In genomic region chr7:90222811-90223725, GRCh38 we compare ENCODE assay signal across 1 cellular context.
TF ChIP-seq lines count a peak whose summit lies in the region.

No MANE protein-coding gene starts in this region.

TF ChIP-seq in HepG2, 621 proteins besides CTCF, POLR2A, EP300 and RAD21:
- TF ChIP-seq ZNF816 (CRISPR knock-in tag; IDR thresholded peaks at IDR 0.05; ENCODE audit: borderline replicate concordance) (no peak), CEBPB (IDR thresholded peaks at IDR 0.05; ENCODE audit: borderline replicate concordance, low read depth, low read length) (peak; percentile 62; the same call in 1 of the 2 replicates), CC2D1A (CRISPR knock-in tag; IDR thresholded peaks at IDR 0.05) (no peak), SIX4 (CRISPR knock-in tag; IDR thresholded peaks at IDR 0.05) (0 out of 2 replicates have a peak, but pooled peaks have one; percentile 44), ZNF263 (CRISPR knock-in tag; IDR thresholded peaks at IDR 0.05) (no peak), KLF16 (CRISPR knock-in tag; IDR thresholded peaks at IDR 0.05) (no peak), ZNF276 (CRISPR knock-in tag; IDR thresholded peaks at IDR 0.05; ENCODE audit: low read depth) (no peak), FOXO4 (CRISPR knock-in tag; conservative IDR thresholded peaks at IDR 0.05) (no peak), SIN3A (IDR thresholded peaks at IDR 0.05; ENCODE audit: borderline replicate concordance, low read depth, low read length) (no peak), TCF7 (IDR thresholded peaks at IDR 0.05; ENCODE audit: low read depth) (no peak), TFE3 (CRISPR knock-in tag; IDR thresholded peaks at IDR 0.05) (no peak), ZBTB4 (CRISPR knock-in tag; IDR thresholded peaks at IDR 0.05; ENCODE audit: borderline replicate concordance) (no peak), DBP (CRISPR knock-in tag; IDR thresholded peaks at IDR 0.05; ENCODE audit: not compliant biosample characterization) (no peak), ZNF317 (CRISPR knock-in tag; IDR thresholded peaks at IDR 0.05) (no peak), MZF1 (CRISPR knock-in tag; IDR thresholded peaks at IDR 0.05; ENCODE audit: borderline replicate concordance) (no peak), NAIF1 (CRISPR knock-in tag; IDR thresholded peaks at IDR 0.05; ENCODE audit: borderline replicate concordance) (no peak), SIN3B (IDR thresholded peaks at IDR 0.05; ENCODE audit: low read length) (no peak), DRAP1 (CRISPR knock-in tag; IDR thresholded peaks at IDR 0.05) (no peak), NFIC (IDR thresholded peaks at IDR 0.05; ENCODE audit: low read length) (no peak), SOX13 (IDR thresholded peaks at IDR 0.05) (no peak), SOX13 (CRISPR knock-in tag; conservative IDR thresholded peaks at IDR 0.05 in 1 of 2, IDR thresholded peaks at IDR 0.05 in 1 of 2) (peak in 1 of 2 experiments; percentile 27; a peak in 1 of 4 replicates), ETV6 (CRISPR knock-in tag; conservative IDR thresholded peaks at IDR 0.05) (no peak), POLR2AphosphoS2 (IDR thresholded peaks at IDR 0.05; ENCODE audit: low read depth, low read length) (no peak), HINFP (CRISPR knock-in tag; IDR thresholded peaks at IDR 0.05; ENCODE audit: low read depth) (no peak), ZNF292 (CRISPR knock-in tag; IDR thresholded peaks at IDR 0.05; ENCODE audit: borderline replicate concordance, low read depth) (no peak), NCOA1 (CRISPR knock-in tag; IDR thresholded peaks at IDR 0.05) (no peak), ZBTB44 (CRISPR knock-in tag; IDR thresholded peaks at IDR 0.05) (no peak), TGIF2 (CRISPR knock-in tag; IDR thresholded peaks at IDR 0.05) (no peak), ZBTB1 (CRISPR knock-in tag; IDR thresholded peaks at IDR 0.05; ENCODE audit: borderline replicate concordance) (no peak), ZBTB21 (CRISPR knock-in tag; IDR thresholded peaks at IDR 0.05) (peak; percentile 72; the same call in 1 of the 2 replicates), ZSCAN31 (CRISPR knock-in tag; IDR thresholded peaks at IDR 0.05; ENCODE audit: low read depth) (peak; percentile 100), ZNF253 (CRISPR knock-in tag; IDR thresholded peaks at IDR 0.05; ENCODE audit: borderline replicate concordance) (no peak)
